ENCODE assay signal across 16 cellular contexts in the genomic region with DNA sequence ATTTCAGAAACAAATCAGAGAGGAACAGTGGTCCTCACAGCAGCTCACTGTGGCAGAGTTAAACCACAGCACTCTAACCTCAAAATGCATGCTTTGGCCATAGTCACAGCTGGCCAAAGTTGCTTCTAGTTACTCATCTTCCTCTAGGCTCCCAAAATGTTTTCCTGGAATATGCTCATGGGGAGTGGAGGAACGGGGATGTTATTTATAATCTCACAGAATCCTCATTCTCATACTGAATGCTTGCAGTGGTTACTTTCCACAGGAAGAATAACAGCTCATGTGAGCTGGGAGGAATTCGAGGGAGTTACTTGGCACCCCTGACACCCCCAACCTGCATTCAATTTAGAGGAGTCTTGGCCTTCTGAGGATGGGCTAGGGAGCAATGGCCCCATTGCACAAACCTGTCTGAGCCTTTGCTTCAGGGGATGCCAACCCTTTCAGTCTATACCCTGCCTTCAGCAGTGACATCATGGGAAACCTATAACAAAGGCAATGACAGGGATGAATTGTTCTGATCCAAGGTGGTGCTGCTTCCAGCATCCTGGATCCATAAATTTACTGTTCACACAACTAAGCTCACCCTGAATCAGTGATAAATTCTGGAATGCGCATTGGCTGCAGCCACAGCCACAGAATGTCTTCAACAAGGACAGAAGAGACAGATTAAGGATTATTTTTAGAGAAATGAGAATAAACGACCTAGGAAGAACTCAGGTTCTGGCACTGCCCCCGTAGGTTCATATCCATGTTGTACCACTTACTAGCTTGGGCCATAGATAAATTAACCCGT. TPM values are rescaled to one million over a fixed set of nuclear protein-coding genes. Genes with fewer than 3 reads are reported as not detected.
A peak's percentile ranks its signal among the peaks of the same experiment; 100 is the strongest.
DNase-seq lines count a peak whose midpoint lies in the region; FAIRE-seq and TF ChIP-seq lines count a peak whose summit lies in the region.
"Had no signal": no experiment of that assay in that cellular context is flagged by ENCODE, and none has a peak within 500 bp of the region (broad histone marks: within the 10 kb centered on the region; RNA-seq: fewer than 3 reads in every experiment).

No MANE protein-coding gene starts in this region.

- no peak for TF ChIP-seq EP300 in tibial nerve (IDR thresholded peaks at IDR 0.05)

- FAIRE-seq in urothelium cell line (lab: Jason Lieb, UNC), result no peak
- FAIRE-seq: K562, kidney had no signal

- H3K9ac ChIP-seq in adipocyte (ENCODE audit: low read length), result peak overlapping the region; percentile 79

- H3K27me3 ChIP-seq in adipocyte (replicated peaks; ENCODE audit: control insufficient read depth, insufficient read depth, low read length), result no peaks in the 10 kb centered on the region
- no peaks in the 10 kb centered on the region for H3K27me3 ChIP-seq in tibial nerve
- H3K27me3 ChIP-seq: testis had no signal

- WGBS in tibial nerve, 2 donors, result 61 to 70% methylated on average over 6 of the region's 6 CpGs

- no peak for TF ChIP-seq POLR2A in tibial nerve (IDR thresholded peaks at IDR 0.05)

- DNase-seq in GM04504 (ENCODE audit: low read depth) (peak; percentile 83), adipocyte (ENCODE audit: low read depth) (peak; percentile 45), fibroblast of villous mesenchyme (ENCODE audit: low read depth) (peak; percentile 50), urothelium cell line (ENCODE audit: low spot score) (peak; percentile 37), COR-L47 (lab: John Stamatoyannopoulos, UW) (no peak), tibial nerve (ENCODE audit: low spot score in 2 of 2) (no peak), midbrain (lab: John Stamatoyannopoulos, UW) (no peak)
- DNase-seq: activated effector memory CD4-positive, alpha-beta T cell treated with anti-CD3 and anti-CD28 coated beads, Interleukin-2, amount 50 U/mL, for 16 hours; effector memory CD8-positive, alpha-beta T cell; kidney; NCI-H1417; NCI-H345; testis had no signal

- H3K36me3 ChIP-seq in adipocyte (ENCODE audit: control insufficient read depth, insufficient read depth, low read length, severe bottlenecking), result no peaks in the 10 kb centered on the region
- no peaks in the 10 kb centered on the region for H3K36me3 ChIP-seq in tibial nerve

- peak overlapping the region; percentile 56 for H3K4me3 ChIP-seq in adipocyte (ENCODE audit: low read length)
- no peak overlapping the region for H3K4me3 ChIP-seq in fibroblast of villous mesenchyme (ENCODE audit: low read depth, low read length)
- no peak overlapping the region for H3K4me3 ChIP-seq in tibial nerve
- H3K4me3 ChIP-seq: K562, SK-N-MC, testis had no signal

- H3K9me3 ChIP-seq in adipocyte (ENCODE audit: control insufficient read depth, low read length) (peaks cover 4% of the 10 kb centered on the region), tibial nerve (peaks cover 0 to 5% (median 0%) of the 10 kb centered on the region in 4 donors)
- H3K9me3 ChIP-seq: testis had no signal

- no peak overlapping the region for H3K27ac ChIP-seq in tibial nerve
- H3K27ac ChIP-seq: SK-N-MC, testis, VCaP had no signal

- TF ChIP-seq CTCF in fibroblast of villous mesenchyme (IDR thresholded peaks at IDR 0.05; ENCODE audit: insufficient read depth, low read depth, low read length) (no peak), tibial nerve (IDR thresholded peaks at IDR 0.05) (no peak)

- H3K4me1 ChIP-seq in adipocyte (ENCODE audit: control insufficient read depth, insufficient read depth, low read length) (peaks cover 43% of the 10 kb centered on the region), tibial nerve (no peaks in the 10 kb centered on the region)

RNA-seq across cellular contexts. Expression of a gene that starts 22.5 kb away (rescaled TPM):
- total RNA-seq in fibroblast of villous mesenchyme, result 7.4 and 10.4 TPM in 2 replicates
- 1 to 10 TPM in 3 of 4 donors, under 1 TPM in 1; 0.30 to 3.9 (median 1.3) TPM for total RNA-seq in tibial nerve

Comparison
In these comparisons a context has a peak if more than half of its experiments do, and no peak if none do; other contexts are left out.
1. DNase-seq: peak in GM04504 (single experiment), adipocyte (single experiment), fibroblast of villous mesenchyme (single experiment) and urothelium cell line (single experiment); none in COR-L47 (single experiment), tibial nerve (0 of 2) and midbrain (single experiment).